16 cellular contexts compared by ENCODE assay signal in genomic region chr15:61169275-61169903, GRCh38. TPM values are rescaled to one million over a fixed set of nuclear protein-coding genes. Genes with fewer than 3 reads are reported as not detected.
DNase-seq lines count a peak whose midpoint lies in the region; ATAC-seq and TF ChIP-seq lines count a peak whose summit lies in the region.
"Had no signal": no experiment of that assay in that cellular context is flagged by ENCODE, and none has a peak within 500 bp of the region (broad histone marks: within the 10 kb centered on the region; RNA-seq: fewer than 3 reads in every experiment).

No MANE protein-coding gene starts in this region.

- H3K4me3 Mint-ChIP-seq in activated CD4-positive, alpha-beta T cell treated with anti-CD3 and anti-CD28 coated beads for 36 hours, result no peak overlapping the region
- H3K4me3 Mint-ChIP-seq in activated B cell treated with CpG ODN at 0.5 μM for 24 hours (no peak overlapping the region), osteocyte (ENCODE audit: unreplicated experiment) (no peak overlapping the region)
- H3K4me3 Mint-ChIP-seq in naive thymus-derived CD8-positive, alpha-beta T cell, result peak overlapping the region in 7 of 10 donors; percentile 1 to 58 (median 42)
- H3K4me3 Mint-ChIP-seq: stimulated activated effector memory CD8-positive, alpha-beta T cell treated with anti-CD3 and anti-CD28 coated beads, Interleukin-12 subunit alpha, Interleukin-12 subunit beta, amount 100 ng/mL, for 72 hours had no signal

- intact Hi-C loops in activated CD4-positive, alpha-beta T cell treated with anti-CD3 and anti-CD28 coated beads for 36 hours (cut with DNase I, micrococcal nuclease), result no loop called here
- intact Hi-C loops in activated B cell treated with CpG ODN at 0.5 μM for 24 hours (cut with micrococcal nuclease), result loop anchor here (10.0 kb wide), 1 partner anchor 665 kb away; no protein-coding TSS in a partner anchor

- no peak for ATAC-seq in activated CD4-positive, alpha-beta T cell treated with anti-CD3 and anti-CD28 coated beads for 36 hours
- no peak for ATAC-seq in activated B cell treated with CpG ODN at 0.5 μM for 24 hours (ENCODE audit: low read depth)
- no peak for ATAC-seq in naive thymus-derived CD8-positive, alpha-beta T cell

- peaks cover 17% of the 10 kb centered on the region for H3K4me1 Mint-ChIP-seq in activated CD4-positive, alpha-beta T cell treated with anti-CD3 and anti-CD28 coated beads for 36 hours
- peaks cover 19% of the 10 kb centered on the region for H3K4me1 Mint-ChIP-seq in activated B cell treated with CpG ODN at 0.5 μM for 24 hours
- peaks cover 12 to 21% (median 17%) of the 10 kb centered on the region in 4 donors for H3K4me1 Mint-ChIP-seq in naive thymus-derived CD8-positive, alpha-beta T cell
- peaks cover 3% of the 10 kb centered on the region for H3K4me1 Mint-ChIP-seq in osteocyte (ENCODE audit: unreplicated experiment)

- no peak for TF ChIP-seq CTCF in activated B cell treated with CpG ODN at 0.5 μM for 24 hours (IDR thresholded peaks at IDR 0.05)
- TF ChIP-seq CTCF in osteocyte (IDR thresholded peaks at IDR 0.05), result no peak

- H3K9me3 Mint-ChIP-seq in activated CD4-positive, alpha-beta T cell treated with anti-CD3 and anti-CD28 coated beads for 36 hours (ENCODE audit: low read depth), result no peaks in the 10 kb centered on the region
- peaks cover 4% of the 10 kb centered on the region for H3K9me3 Mint-ChIP-seq in activated B cell treated with CpG ODN at 0.5 μM for 24 hours
- H3K9me3 Mint-ChIP-seq in naive thymus-derived CD8-positive, alpha-beta T cell, result peaks cover 0 to 13% (median 3%) of the 10 kb centered on the region in 9 donors
- peaks cover 3% of the 10 kb centered on the region for H3K9me3 Mint-ChIP-seq in osteocyte (ENCODE audit: unreplicated experiment)

- CTCF ChIA-PET in activated CD4-positive, alpha-beta T cell treated with anti-CD3 and anti-CD28 coated beads for 36 hours (lab: Charles Lee), result interaction anchor here (0.6 to 2.6 kb wide), 11 partner anchors 10 to 832 kb away, joined by 3 to 20 read pairs (median 3); no protein-coding TSS in a partner anchor
- CTCF ChIA-PET in activated B cell treated with CpG ODN at 0.5 μM for 24 hours (lab: Charles Lee), result interaction anchor here (1.8 kb wide), 1 partner anchor 26 kb away, joined by 3 read pairs; no protein-coding TSS in a partner anchor

- H3K27ac Mint-ChIP-seq in activated CD4-positive, alpha-beta T cell treated with anti-CD3 and anti-CD28 coated beads for 36 hours, result peak overlapping the region; percentile 44
- H3K27ac Mint-ChIP-seq in activated B cell treated with CpG ODN at 0.5 μM for 24 hours, result peak overlapping the region; percentile 8
- peak overlapping the region in 5 of 10 donors; percentile 22 to 73 (median 42) for H3K27ac Mint-ChIP-seq in naive thymus-derived CD8-positive, alpha-beta T cell
- H3K27ac Mint-ChIP-seq in osteocyte (ENCODE audit: unreplicated experiment), result no peak overlapping the region
- H3K27ac Mint-ChIP-seq: stimulated activated effector memory CD8-positive, alpha-beta T cell treated with anti-CD3 and anti-CD28 coated beads, Interleukin-12 subunit alpha, Interleukin-12 subunit beta, amount 100 ng/mL, for 72 hours had no signal

- in situ Hi-C loops in KBM-7 (cut with MboI; ENCODE audit: low pct_unique_long_range_greater_than_20kb, low sequenced_read_pairs), result loop anchor here (25.0 kb wide), 1 partner anchor 643 kb away; no protein-coding TSS in a partner anchor

- peaks cover 3% of the 10 kb centered on the region for H3K27me3 Mint-ChIP-seq in activated CD4-positive, alpha-beta T cell treated with anti-CD3 and anti-CD28 coated beads for 36 hours
- H3K27me3 Mint-ChIP-seq in activated B cell treated with CpG ODN at 0.5 μM for 24 hours (peaks cover 3% of the 10 kb centered on the region), osteocyte (ENCODE audit: unreplicated experiment) (peaks cover 7% of the 10 kb centered on the region)
- peaks cover 1 to 15% (median 4%) of the 10 kb centered on the region in 5 donors for H3K27me3 Mint-ChIP-seq in naive thymus-derived CD8-positive, alpha-beta T cell

- POLR2A ChIA-PET in activated CD4-positive, alpha-beta T cell treated with anti-CD3 and anti-CD28 coated beads for 36 hours (lab: Charles Lee), result interaction anchor here (1.2 kb wide), 1 partner anchor 101 kb away, joined by 3 read pairs; no protein-coding TSS in a partner anchor
- POLR2A ChIA-PET in activated B cell treated with CpG ODN at 0.5 μM for 24 hours (lab: Charles Lee), result interaction anchor here (0.6 kb wide), 1 partner anchor 160 kb away, joined by 4 read pairs; no protein-coding TSS in a partner anchor
- POLR2A ChIA-PET in naive thymus-derived CD8-positive, alpha-beta T cell (lab: Charles Lee), result interaction anchor here (0.6 kb wide), 3 partner anchors 687 to 804 kb away, joined by 3 to 5 read pairs (median 4); no protein-coding TSS in a partner anchor

- no peaks in the 10 kb centered on the region for H3K36me3 Mint-ChIP-seq in activated CD4-positive, alpha-beta T cell treated with anti-CD3 and anti-CD28 coated beads for 36 hours (ENCODE audit: low read depth)
- no peaks in the 10 kb centered on the region for H3K36me3 Mint-ChIP-seq in activated B cell treated with CpG ODN at 0.5 μM for 24 hours (ENCODE audit: low read depth)
- H3K36me3 Mint-ChIP-seq in naive thymus-derived CD8-positive, alpha-beta T cell, result peaks cover 0 to 4% (median 0%) of the 10 kb centered on the region in 3 donors
- peaks cover 2% of the 10 kb centered on the region for H3K36me3 Mint-ChIP-seq in osteocyte (ENCODE audit: unreplicated experiment)
- H3K36me3 Mint-ChIP-seq: naive B cell; stimulated activated effector memory CD8-positive, alpha-beta T cell treated with anti-CD3 and anti-CD28 coated beads, Interleukin-12 subunit alpha, Interleukin-12 subunit beta, amount 100 ng/mL, for 72 hours had no signal

- no peak for DNase-seq in activated CD4-positive, alpha-beta T cell treated with anti-CD3 and anti-CD28 coated beads for 36 hours
- no peak for DNase-seq in activated CD4-positive, alpha-beta T cell treated with anti-CD3 and anti-CD28 coated beads, Interleukin-2, amount 50 U/mL, for 48 hours
- DNase-seq in KBM-7 (peak; percentile 68), activated B cell treated with CpG ODN at 0.5 μM for 24 hours (no peak), osteocyte (ENCODE audit: extremely low spot score, unreplicated experiment) (no peak)
- no peak for DNase-seq in naive thymus-derived CD8-positive, alpha-beta T cell
- DNase-seq in effector CD8-positive, alpha-beta T cell (lab: John Stamatoyannopoulos, UW), result no peak
- DNase-seq in central memory CD4-positive, alpha-beta T cell, result no peak
- DNase-seq: EL, erythroblast, naive B cell, NCI-H1436, spleen, T1000, thyroid gland had no signal

RNA-seq across cellular contexts. Expression of gene RORA, which starts 59.7 kb away (rescaled TPM):
- 10 to 100 TPM; 22.2 to 27.7 TPM for total RNA-seq in activated CD4-positive, alpha-beta T cell treated with anti-CD3 and anti-CD28 coated beads for 36 hours
- 3.6 and 3.7 TPM in 2 replicates for total RNA-seq in activated B cell treated with CpG ODN at 0.5 μM for 24 hours
- 100 to 1,000 TPM; 127 to 132 TPM for total RNA-seq in naive thymus-derived CD8-positive, alpha-beta T cell
- polyA plus RNA-seq in naive thymus-derived CD8-positive, alpha-beta T cell, result 10 to 100 TPM; 29.1 to 50.6 (median 38.1) TPM
- total RNA-seq in osteocyte, result 34.9 and 36.0 TPM in 2 replicates

Comparison
In these comparisons a context has a peak if more than half of its experiments do, and no peak if none do; other contexts are left out.
1. H3K4me3 Mint-ChIP-seq: peak in naive thymus-derived CD8-positive, alpha-beta T cell (7 of 10); none in activated CD4-positive, alpha-beta T cell treated with anti-CD3 and anti-CD28 coated beads for 36 hours (single experiment), activated B cell treated with CpG ODN at 0.5 μM for 24 hours (single experiment) and osteocyte (single experiment).